ENCODE assay signal across 24 cellular contexts in genomic region chr21:37396855-37397254, GRCh38. TPM values are rescaled to one million over a fixed set of nuclear protein-coding genes. Genes with fewer than 3 reads are reported as not detected.
DNase-seq lines count a peak whose midpoint lies in the region; ATAC-seq, FAIRE-seq and TF ChIP-seq lines count a peak whose summit lies in the region.
"Had no signal": no experiment of that assay in that cellular context is flagged by ENCODE, and none has a peak within 500 bp of the region (broad histone marks: within the 10 kb centered on the region; RNA-seq: fewer than 3 reads in every experiment).

No MANE protein-coding gene starts in this region.

- peaks cover 6% of the 10 kb centered on the region for H3K9me3 Mint-ChIP-seq in activated CD8-positive, alpha-beta T cell treated with anti-CD3 and anti-CD28 coated beads for 36 hours
- no peaks in the 10 kb centered on the region for H3K9me3 Mint-ChIP-seq in activated CD8-positive, alpha-beta T cell treated with anti-CD3 and anti-CD28 coated beads, Interleukin-2, amount 10 ng/mL, durations not matched to agents 7 days and 5 days (ENCODE audit: insufficient read depth)
- H3K9me3 Mint-ChIP-seq in CD8-positive, alpha-beta memory T cell: peaks cover 0 to 2% (median 2%) of the 10 kb centered on the region in 5 donors
- H3K9me3 Mint-ChIP-seq in central memory CD8-positive, alpha-beta T cell: peaks cover under 1% of the 10 kb centered on the region
- H3K9me3 Mint-ChIP-seq: stimulated activated naive B cell treated with anti-CD40 and anti-IgM and Interleukin-4, amounts not matched to agents 10 μg/mL and 1 μg/mL and 100 μg/mL, for 72 hours had no signal

- no peaks in the 10 kb centered on the region for H3K27me3 Mint-ChIP-seq in activated CD8-positive, alpha-beta T cell treated with anti-CD3 and anti-CD28 coated beads for 36 hours
- H3K27me3 Mint-ChIP-seq in activated CD8-positive, alpha-beta T cell treated with anti-CD3 and anti-CD28 coated beads, Interleukin-2, amount 10 ng/mL, durations not matched to agents 7 days and 5 days (ENCODE audit: low read depth): no peaks in the 10 kb centered on the region
- H3K27me3 Mint-ChIP-seq in CD8-positive, alpha-beta memory T cell: no peaks in the 10 kb centered on the region
- H3K27me3 Mint-ChIP-seq in central memory CD8-positive, alpha-beta T cell: no peaks in the 10 kb centered on the region
- H3K27me3 Mint-ChIP-seq: stimulated activated naive B cell treated with anti-CD40 and anti-IgM and Interleukin-4, amounts not matched to agents 10 μg/mL and 1 μg/mL and 100 μg/mL, for 72 hours had no signal

- H3K4me3 Mint-ChIP-seq in activated CD8-positive, alpha-beta T cell treated with anti-CD3 and anti-CD28 coated beads for 36 hours: no peak overlapping the region
- H3K4me3 Mint-ChIP-seq in activated CD8-positive, alpha-beta T cell treated with anti-CD3 and anti-CD28 coated beads, Interleukin-2, amount 10 ng/mL, durations not matched to agents 7 days and 5 days: no peak overlapping the region
- H3K4me3 Mint-ChIP-seq in CD8-positive, alpha-beta memory T cell: peak overlapping the region in 4 of 7 donors; percentile 31 to 68 (median 40)
- peak overlapping the region; percentile 31 for H3K4me3 Mint-ChIP-seq in central memory CD8-positive, alpha-beta T cell
- H3K4me3 Mint-ChIP-seq: stimulated activated naive B cell treated with anti-CD40 and anti-IgM and Interleukin-4, amounts not matched to agents 10 μg/mL and 1 μg/mL and 100 μg/mL, for 72 hours had no signal

- H3K4me1 Mint-ChIP-seq in activated CD8-positive, alpha-beta T cell treated with anti-CD3 and anti-CD28 coated beads for 36 hours (ENCODE audit: low read depth): peaks cover 85% of the 10 kb centered on the region
- peaks cover 73% of the 10 kb centered on the region for H3K4me1 Mint-ChIP-seq in activated CD8-positive, alpha-beta T cell treated with anti-CD3 and anti-CD28 coated beads, Interleukin-2, amount 10 ng/mL, durations not matched to agents 7 days and 5 days (ENCODE audit: low read depth)
- H3K4me1 Mint-ChIP-seq in CD8-positive, alpha-beta memory T cell: peaks cover 80 to 97% (median 95%) of the 10 kb centered on the region in 3 donors
- H3K4me1 Mint-ChIP-seq in central memory CD8-positive, alpha-beta T cell: peaks cover 84% of the 10 kb centered on the region

- H3K36me3 Mint-ChIP-seq in activated CD8-positive, alpha-beta T cell treated with anti-CD3 and anti-CD28 coated beads for 36 hours (ENCODE audit: low read depth): peaks cover 24% of the 10 kb centered on the region
- H3K36me3 Mint-ChIP-seq in activated CD8-positive, alpha-beta T cell treated with anti-CD3 and anti-CD28 coated beads, Interleukin-2, amount 10 ng/mL, durations not matched to agents 7 days and 5 days (ENCODE audit: low read depth): peaks cover 33% of the 10 kb centered on the region
- peaks cover 3 to 10% (median 3%) of the 10 kb centered on the region in 3 donors for H3K36me3 Mint-ChIP-seq in CD8-positive, alpha-beta memory T cell
- peaks cover 17% of the 10 kb centered on the region for H3K36me3 Mint-ChIP-seq in central memory CD8-positive, alpha-beta T cell (ENCODE audit: insufficient read depth)

- CTCF ChIA-PET in activated CD8-positive, alpha-beta T cell treated with anti-CD3 and anti-CD28 coated beads for 36 hours (lab: Charles Lee): interaction anchor here (0.7 kb wide), 1 partner anchor 12 kb away, joined by 3 read pairs; no protein-coding TSS in a partner anchor
- CTCF ChIA-PET in activated CD8-positive, alpha-beta T cell treated with anti-CD3 and anti-CD28 coated beads, Interleukin-2, amount 10 ng/mL, durations not matched to agents 7 days and 5 days (lab: Charles Lee): no interaction called here
- CTCF ChIA-PET in CD8-positive, alpha-beta memory T cell (lab: Charles Lee): no interaction called here

- POLR2A ChIA-PET in activated CD8-positive, alpha-beta T cell treated with anti-CD3 and anti-CD28 coated beads for 36 hours (lab: Charles Lee): no interaction called here
- POLR2A ChIA-PET in activated CD8-positive, alpha-beta T cell treated with anti-CD3 and anti-CD28 coated beads, Interleukin-2, amount 10 ng/mL, durations not matched to agents 7 days and 5 days (lab: Charles Lee): no interaction called here
- POLR2A ChIA-PET in CD8-positive, alpha-beta memory T cell (lab: Charles Lee): no interaction called here

- H3K27ac Mint-ChIP-seq in activated CD8-positive, alpha-beta T cell treated with anti-CD3 and anti-CD28 coated beads for 36 hours: peak overlapping the region; percentile 13
- no peak overlapping the region for H3K27ac Mint-ChIP-seq in activated CD8-positive, alpha-beta T cell treated with anti-CD3 and anti-CD28 coated beads, Interleukin-2, amount 10 ng/mL, durations not matched to agents 7 days and 5 days
- peak overlapping the region in 3 of 8 donors; percentile 28 to 39 (median 33) for H3K27ac Mint-ChIP-seq in CD8-positive, alpha-beta memory T cell
- H3K27ac Mint-ChIP-seq in central memory CD8-positive, alpha-beta T cell (ENCODE audit: low read depth): no peak overlapping the region
- H3K27ac Mint-ChIP-seq: stimulated activated naive B cell treated with anti-CD40 and anti-IgM and Interleukin-4, amounts not matched to agents 10 μg/mL and 1 μg/mL and 100 μg/mL, for 72 hours had no signal

- FAIRE-seq in GM19239 (lab: Jason Lieb, UNC): no peak
- FAIRE-seq: urothelium cell line had no signal

- H3K4me3 ChIP-seq in CD8-positive, alpha-beta memory T cell (ENCODE audit: low read length): no peak overlapping the region
- no peak overlapping the region for H3K4me3 ChIP-seq in psoas muscle
- H3K4me3 ChIP-seq in brain microvascular endothelial cell (ENCODE audit: low read depth, low read length): no peak overlapping the region
- H3K4me3 ChIP-seq: mucosa of descending colon, testis had no signal

- H3K4me1 ChIP-seq in CD8-positive, alpha-beta memory T cell (ENCODE audit: insufficient read depth, low read length): peaks cover 63% of the 10 kb centered on the region
- peaks cover 89% of the 10 kb centered on the region for H3K4me1 ChIP-seq in psoas muscle
- H3K4me1 ChIP-seq: testis had no signal

- no peak overlapping the region for H3K27ac ChIP-seq in CD8-positive, alpha-beta memory T cell (ENCODE audit: low read depth, low read length)
- peak overlapping the region; percentile 12 for H3K27ac ChIP-seq in psoas muscle
- H3K27ac ChIP-seq in brain microvascular endothelial cell: no peak overlapping the region
- H3K27ac ChIP-seq: testis, VCaP had no signal

- H3K36me3 ChIP-seq in CD8-positive, alpha-beta memory T cell (ENCODE audit: insufficient read depth, low read length): no peaks in the 10 kb centered on the region
- no peaks in the 10 kb centered on the region for H3K36me3 ChIP-seq in psoas muscle (ENCODE audit: insufficient read depth in 1 of 2, low read depth in 1 of 2)
- H3K36me3 ChIP-seq in brain microvascular endothelial cell (replicated peaks): no peaks in the 10 kb centered on the region

- intact Hi-C loops in activated CD8-positive, alpha-beta T cell treated with anti-CD3 and anti-CD28 coated beads for 36 hours (cut with micrococcal nuclease): no loop called here
- intact Hi-C loops in psoas muscle (cut with DNase I): no loop called here

- DNase-seq in activated CD8-positive, alpha-beta T cell treated with anti-CD3 and anti-CD28 coated beads for 36 hours: no peak
- no peak for DNase-seq in activated CD8-positive, alpha-beta T cell treated with anti-CD3 and anti-CD28 coated beads, Interleukin-2, amount 10 ng/mL, durations not matched to agents 7 days and 5 days
- no peak for DNase-seq in CD8-positive, alpha-beta memory T cell
- DNase-seq in central memory CD8-positive, alpha-beta T cell (ENCODE audit: low spot score in 2 of 2): no peak
- DNase-seq in psoas muscle: no peak
- DNase-seq in brain microvascular endothelial cell: no peak
- no peak for DNase-seq in GM19239 (ENCODE audit: insufficient read length, low spot score)
- DNase-seq: activated CD8-positive, alpha-beta memory T cell treated with anti-CD3 and anti-CD28 coated beads, Interleukin-2, amount 50 U/mL, for 48 hours; DMS153; head of caudate nucleus; mucosa of descending colon; NCI-H1105 treated with DMSO at 0.1 percent for 48 hours; NCI-H1930; NCI-H226; posterior cingulate gyrus; SIG-M5; stimulated activated CD4-positive, alpha-beta T cell treated with anti-CD3 and anti-CD28 coated beads, Interleukin-4, amount 100 ng/mL, for 4 hours; stimulated activated naive B cell treated with anti-CD40 and anti-IgM and Interleukin-4, amounts not matched to agents 10 μg/mL and 1 μg/mL and 100 μg/mL, for 72 hours; testis had no signal

- H3K27me3 ChIP-seq in CD8-positive, alpha-beta memory T cell (ENCODE audit: insufficient read depth, low read length, poor library complexity, severe bottlenecking): no peaks in the 10 kb centered on the region
- H3K27me3 ChIP-seq in psoas muscle (ENCODE audit: insufficient read depth in 3 of 3, low read length in 2 of 3) (no peaks in the 10 kb centered on the region), brain microvascular endothelial cell (replicated peaks) (no peaks in the 10 kb centered on the region)
- H3K27me3 ChIP-seq: testis had no signal

- in situ Hi-C loops in brain microvascular endothelial cell (cut with HindIII; ENCODE audit: low pct_ligation_motif_present, low sequenced_read_pairs): no loop called here

- TF ChIP-seq CTCF in activated CD8-positive, alpha-beta T cell treated with anti-CD3 and anti-CD28 coated beads for 36 hours (IDR thresholded peaks at IDR 0.05): no peak
- no peak for TF ChIP-seq CTCF in psoas muscle (IDR thresholded peaks at IDR 0.05)
- no peak for TF ChIP-seq CTCF in brain microvascular endothelial cell (IDR thresholded peaks at IDR 0.05; ENCODE audit: low read depth, low read length, missing control alignments)

- no peaks in the 10 kb centered on the region for H3K9me3 ChIP-seq in CD8-positive, alpha-beta memory T cell (ENCODE audit: low read length)
- peaks cover 2% of the 10 kb centered on the region for H3K9me3 ChIP-seq in psoas muscle
- H3K9me3 ChIP-seq: testis had no signal

- peak; percentile 17 for ATAC-seq in activated CD8-positive, alpha-beta T cell treated with anti-CD3 and anti-CD28 coated beads for 36 hours
- no peak for ATAC-seq in activated CD8-positive, alpha-beta T cell treated with anti-CD3 and anti-CD28 coated beads, Interleukin-2, amount 10 ng/mL, durations not matched to agents 7 days and 5 days
- ATAC-seq in central memory CD8-positive, alpha-beta T cell (replicated peaks; ENCODE audit: extremely low read depth, poor library complexity, severe bottlenecking): no peak
- peak in 2 of 4 donors; percentile 24 to 25 for ATAC-seq in psoas muscle
- ATAC-seq in GM21447 (IDR thresholded peaks at IDR 0.05; ENCODE audit: unreplicated experiment): no peak
- ATAC-seq: mucosa of descending colon; Panc1; sciatic nerve; stimulated activated naive B cell treated with anti-CD40 and anti-IgM and Interleukin-4, amounts not matched to agents 10 μg/mL and 1 μg/mL and 100 μg/mL, for 72 hours had no signal

- WGBS in psoas muscle, 3 donors: 67 to 85% (median 75%) methylated on average over 6 of the region's 6 CpGs

RNA-seq across cellular contexts. Expression of gene DYRK1A, which starts 30.3 kb away (rescaled TPM):
- 10 to 100 TPM; 57.5 to 58.7 TPM for total RNA-seq in activated CD8-positive, alpha-beta T cell treated with anti-CD3 and anti-CD28 coated beads for 36 hours
- total RNA-seq in activated CD8-positive, alpha-beta T cell treated with anti-CD3 and anti-CD28 coated beads, Interleukin-2, amount 10 ng/mL, durations not matched to agents 7 days and 5 days: 10 to 100 TPM; 83.2 to 86.1 TPM
- 10 to 100 TPM; 66.1 to 69.6 TPM for total RNA-seq in CD8-positive, alpha-beta memory T cell
- 3.7 TPM for polyA plus RNA-seq in CD8-positive, alpha-beta memory T cell
- total RNA-seq in psoas muscle: 100 to 1,000 TPM in 1 of 4 donors, 10 to 100 TPM in 3; 79.9 to 105 (median 89.3) TPM
- 10 to 100 TPM; 21.5 to 60.8 (median 31.7) TPM for polyA plus RNA-seq in psoas muscle

Comparison
In these comparisons a context has a peak if more than half of its experiments do, and no peak if none do; other contexts are left out.
1. H3K4me3 Mint-ChIP-seq: peak in CD8-positive, alpha-beta memory T cell (4 of 7) and central memory CD8-positive, alpha-beta T cell (single experiment); none in activated CD8-positive, alpha-beta T cell treated with anti-CD3 and anti-CD28 coated beads for 36 hours (single experiment) and activated CD8-positive, alpha-beta T cell treated with anti-CD3 and anti-CD28 coated beads, Interleukin-2, amount 10 ng/mL, durations not matched to agents 7 days and 5 days (single experiment).